ENCODE assay signal across 1 cellular context in the genomic region with DNA sequence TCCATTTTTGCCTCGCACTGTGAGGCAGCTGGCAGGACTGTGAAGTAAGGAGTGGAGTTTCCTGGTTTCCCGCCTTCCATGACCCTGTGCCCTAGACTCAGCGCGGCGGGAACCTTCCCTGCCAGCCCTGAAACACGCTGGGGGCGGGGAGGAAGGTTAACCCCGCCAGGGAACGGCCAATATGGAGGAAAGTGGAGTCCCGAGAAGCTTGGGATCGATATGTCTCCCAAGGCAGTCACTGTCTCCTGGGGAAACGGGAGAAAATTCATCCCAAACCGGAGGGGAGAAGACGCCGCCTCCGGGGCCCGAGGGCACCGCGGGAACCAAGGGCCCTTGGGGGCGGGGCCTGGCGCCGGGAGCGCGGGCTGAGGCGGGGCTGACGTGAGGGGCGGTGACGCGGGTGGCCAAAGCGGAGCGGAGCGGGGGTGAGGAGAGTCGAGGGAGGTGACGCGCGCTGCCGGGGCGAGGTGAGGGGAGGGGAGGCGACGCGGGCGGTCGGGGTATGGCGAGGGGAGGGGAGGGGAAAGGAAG.
A peak's percentile ranks its signal among the peaks of the same experiment; 100 is the strongest.
TF ChIP-seq lines count a peak whose summit lies in the region.

A gene with protein sequence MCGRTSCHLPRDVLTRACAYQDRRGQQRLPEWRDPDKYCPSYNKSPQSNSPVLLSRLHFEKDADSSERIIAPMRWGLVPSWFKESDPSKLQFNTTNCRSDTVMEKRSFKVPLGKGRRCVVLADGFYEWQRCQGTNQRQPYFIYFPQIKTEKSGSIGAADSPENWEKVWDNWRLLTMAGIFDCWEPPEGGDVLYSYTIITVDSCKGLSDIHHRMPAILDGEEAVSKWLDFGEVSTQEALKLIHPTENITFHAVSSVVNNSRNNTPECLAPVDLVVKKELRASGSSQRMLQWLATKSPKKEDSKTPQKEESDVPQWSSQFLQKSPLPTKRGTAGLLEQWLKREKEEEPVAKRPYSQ (plus strand): TSS at position 432 of the 531 bp plus-strand sequence. CDS start 863 bp downstream, outside the sequence.

TF ChIP-seq in WTC11, 78 proteins besides CTCF, POLR2A, EP300 and RAD21 (continued from another document and continues in another):
- TF ChIP-seq, protein P1, sequence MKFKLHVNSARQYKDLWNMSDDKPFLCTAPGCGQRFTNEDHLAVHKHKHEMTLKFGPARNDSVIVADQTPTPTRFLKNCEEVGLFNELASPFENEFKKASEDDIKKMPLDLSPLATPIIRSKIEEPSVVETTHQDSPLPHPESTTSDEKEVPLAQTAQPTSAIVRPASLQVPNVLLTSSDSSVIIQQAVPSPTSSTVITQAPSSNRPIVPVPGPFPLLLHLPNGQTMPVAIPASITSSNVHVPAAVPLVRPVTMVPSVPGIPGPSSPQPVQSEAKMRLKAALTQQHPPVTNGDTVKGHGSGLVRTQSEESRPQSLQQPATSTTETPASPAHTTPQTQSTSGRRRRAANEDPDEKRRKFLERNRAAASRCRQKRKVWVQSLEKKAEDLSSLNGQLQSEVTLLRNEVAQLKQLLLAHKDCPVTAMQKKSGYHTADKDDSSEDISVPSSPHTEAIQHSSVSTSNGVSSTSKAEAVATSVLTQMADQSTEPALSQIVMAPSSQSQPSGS (CRISPR knock-in tag; IDR thresholded peaks at IDR 0.05; ENCODE audit: borderline replicate concordance, low read depth): no peak
- TF ChIP-seq FOXP1 (CRISPR knock-in tag; IDR thresholded peaks at IDR 0.05; ENCODE audit: borderline replicate concordance): peak; percentile 16; the same call in 1 of the 2 replicates
- TF ChIP-seq, protein P2, sequence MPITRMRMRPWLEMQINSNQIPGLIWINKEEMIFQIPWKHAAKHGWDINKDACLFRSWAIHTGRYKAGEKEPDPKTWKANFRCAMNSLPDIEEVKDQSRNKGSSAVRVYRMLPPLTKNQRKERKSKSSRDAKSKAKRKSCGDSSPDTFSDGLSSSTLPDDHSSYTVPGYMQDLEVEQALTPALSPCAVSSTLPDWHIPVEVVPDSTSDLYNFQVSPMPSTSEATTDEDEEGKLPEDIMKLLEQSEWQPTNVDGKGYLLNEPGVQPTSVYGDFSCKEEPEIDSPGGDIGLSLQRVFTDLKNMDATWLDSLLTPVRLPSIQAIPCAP (CRISPR knock-in tag; IDR thresholded peaks at IDR 0.05): no peak
- no peak for TF ChIP-seq TEAD1 (CRISPR knock-in tag; IDR thresholded peaks at IDR 0.05)
- no peak for TF ChIP-seq SOX15 (CRISPR knock-in tag; IDR thresholded peaks at IDR 0.05)
- TF ChIP-seq SP1 (CRISPR knock-in tag; conservative IDR thresholded peaks at IDR 0.05): peak; percentile 74
- TF ChIP-seq ZNF219 (CRISPR knock-in tag; IDR thresholded peaks at IDR 0.05; ENCODE audit: borderline replicate concordance): no peak
- no peak for TF ChIP-seq ZNF396 (CRISPR knock-in tag; IDR thresholded peaks at IDR 0.05; ENCODE audit: borderline replicate concordance)
- TF ChIP-seq ZNF121 (CRISPR knock-in tag; IDR thresholded peaks at IDR 0.05): no peak
- no peak for TF ChIP-seq NR3C1 (CRISPR knock-in tag; conservative IDR thresholded peaks at IDR 0.05; ENCODE audit: low read depth)
- TF ChIP-seq MXD4 (CRISPR knock-in tag; IDR thresholded peaks at IDR 0.05; ENCODE audit: borderline replicate concordance): no peak
- TF ChIP-seq, protein P3, sequence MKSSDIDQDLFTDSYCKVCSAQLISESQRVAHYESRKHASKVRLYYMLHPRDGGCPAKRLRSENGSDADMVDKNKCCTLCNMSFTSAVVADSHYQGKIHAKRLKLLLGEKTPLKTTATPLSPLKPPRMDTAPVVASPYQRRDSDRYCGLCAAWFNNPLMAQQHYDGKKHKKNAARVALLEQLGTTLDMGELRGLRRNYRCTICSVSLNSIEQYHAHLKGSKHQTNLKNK (CRISPR knock-in tag; IDR thresholded peaks at IDR 0.05): no peak
- TF ChIP-seq, protein P4, sequence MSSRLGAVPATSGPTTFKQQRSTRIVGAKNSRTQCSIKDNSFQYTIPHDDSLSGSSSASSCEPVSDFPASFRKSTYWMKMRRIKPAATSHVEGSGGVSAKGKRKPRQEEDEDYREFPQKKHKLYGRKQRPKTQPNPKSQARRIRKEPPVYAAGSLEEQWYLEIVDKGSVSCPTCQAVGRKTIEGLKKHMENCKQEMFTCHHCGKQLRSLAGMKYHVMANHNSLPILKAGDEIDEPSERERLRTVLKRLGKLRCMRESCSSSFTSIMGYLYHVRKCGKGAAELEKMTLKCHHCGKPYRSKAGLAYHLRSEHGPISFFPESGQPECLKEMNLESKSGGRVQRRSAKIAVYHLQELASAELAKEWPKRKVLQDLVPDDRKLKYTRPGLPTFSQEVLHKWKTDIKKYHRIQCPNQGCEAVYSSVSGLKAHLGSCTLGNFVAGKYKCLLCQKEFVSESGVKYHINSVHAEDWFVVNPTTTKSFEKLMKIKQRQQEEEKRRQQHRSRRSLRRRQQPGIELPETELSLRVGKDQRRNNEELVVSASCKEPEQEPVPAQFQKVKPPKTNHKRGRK (CRISPR knock-in tag; IDR thresholded peaks at IDR 0.05; ENCODE audit: borderline replicate concordance): no peak
- TF ChIP-seq, protein P5, sequence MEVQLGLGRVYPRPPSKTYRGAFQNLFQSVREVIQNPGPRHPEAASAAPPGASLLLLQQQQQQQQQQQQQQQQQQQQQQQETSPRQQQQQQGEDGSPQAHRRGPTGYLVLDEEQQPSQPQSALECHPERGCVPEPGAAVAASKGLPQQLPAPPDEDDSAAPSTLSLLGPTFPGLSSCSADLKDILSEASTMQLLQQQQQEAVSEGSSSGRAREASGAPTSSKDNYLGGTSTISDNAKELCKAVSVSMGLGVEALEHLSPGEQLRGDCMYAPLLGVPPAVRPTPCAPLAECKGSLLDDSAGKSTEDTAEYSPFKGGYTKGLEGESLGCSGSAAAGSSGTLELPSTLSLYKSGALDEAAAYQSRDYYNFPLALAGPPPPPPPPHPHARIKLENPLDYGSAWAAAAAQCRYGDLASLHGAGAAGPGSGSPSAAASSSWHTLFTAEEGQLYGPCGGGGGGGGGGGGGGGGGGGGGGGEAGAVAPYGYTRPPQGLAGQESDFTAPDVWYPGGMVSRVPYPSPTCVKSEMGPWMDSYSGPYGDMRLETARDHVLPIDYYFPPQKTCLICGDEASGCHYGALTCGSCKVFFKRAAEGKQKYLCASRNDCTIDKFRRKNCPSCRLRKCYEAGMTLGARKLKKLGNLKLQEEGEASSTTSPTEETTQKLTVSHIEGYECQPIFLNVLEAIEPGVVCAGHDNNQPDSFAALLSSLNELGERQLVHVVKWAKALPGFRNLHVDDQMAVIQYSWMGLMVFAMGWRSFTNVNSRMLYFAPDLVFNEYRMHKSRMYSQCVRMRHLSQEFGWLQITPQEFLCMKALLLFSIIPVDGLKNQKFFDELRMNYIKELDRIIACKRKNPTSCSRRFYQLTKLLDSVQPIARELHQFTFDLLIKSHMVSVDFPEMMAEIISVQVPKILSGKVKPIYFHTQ (CRISPR knock-in tag; IDR thresholded peaks at IDR 0.05): no peak
- no peak for TF ChIP-seq FOXJ3 (CRISPR knock-in tag; IDR thresholded peaks at IDR 0.05; ENCODE audit: borderline replicate concordance)
- TF ChIP-seq TP53 (CRISPR knock-in tag; IDR thresholded peaks at IDR 0.05): no peak
- no peak for TF ChIP-seq ZNF416 (CRISPR knock-in tag; IDR thresholded peaks at IDR 0.05)
- no peak for TF ChIP-seq NFATC4 (CRISPR knock-in tag; IDR thresholded peaks at IDR 0.05)
- TF ChIP-seq GABPB1 (CRISPR knock-in tag; IDR thresholded peaks at IDR 0.05): 0 out of 2 replicates have a peak, but pooled peaks have one; percentile 23
- no peak for TF ChIP-seq CBFB (CRISPR knock-in tag; IDR thresholded peaks at IDR 0.05; ENCODE audit: low read depth)
- TF ChIP-seq, protein P6, sequence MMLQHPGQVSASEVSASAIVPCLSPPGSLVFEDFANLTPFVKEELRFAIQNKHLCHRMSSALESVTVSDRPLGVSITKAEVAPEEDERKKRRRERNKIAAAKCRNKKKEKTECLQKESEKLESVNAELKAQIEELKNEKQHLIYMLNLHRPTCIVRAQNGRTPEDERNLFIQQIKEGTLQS (CRISPR knock-in tag; conservative IDR thresholded peaks at IDR 0.05): no peak
- no peak for TF ChIP-seq EMX1 (CRISPR knock-in tag; IDR thresholded peaks at IDR 0.05)
- no peak for TF ChIP-seq SMAD3 (CRISPR knock-in tag; IDR thresholded peaks at IDR 0.05; ENCODE audit: borderline replicate concordance)
- TF ChIP-seq, protein P7, sequence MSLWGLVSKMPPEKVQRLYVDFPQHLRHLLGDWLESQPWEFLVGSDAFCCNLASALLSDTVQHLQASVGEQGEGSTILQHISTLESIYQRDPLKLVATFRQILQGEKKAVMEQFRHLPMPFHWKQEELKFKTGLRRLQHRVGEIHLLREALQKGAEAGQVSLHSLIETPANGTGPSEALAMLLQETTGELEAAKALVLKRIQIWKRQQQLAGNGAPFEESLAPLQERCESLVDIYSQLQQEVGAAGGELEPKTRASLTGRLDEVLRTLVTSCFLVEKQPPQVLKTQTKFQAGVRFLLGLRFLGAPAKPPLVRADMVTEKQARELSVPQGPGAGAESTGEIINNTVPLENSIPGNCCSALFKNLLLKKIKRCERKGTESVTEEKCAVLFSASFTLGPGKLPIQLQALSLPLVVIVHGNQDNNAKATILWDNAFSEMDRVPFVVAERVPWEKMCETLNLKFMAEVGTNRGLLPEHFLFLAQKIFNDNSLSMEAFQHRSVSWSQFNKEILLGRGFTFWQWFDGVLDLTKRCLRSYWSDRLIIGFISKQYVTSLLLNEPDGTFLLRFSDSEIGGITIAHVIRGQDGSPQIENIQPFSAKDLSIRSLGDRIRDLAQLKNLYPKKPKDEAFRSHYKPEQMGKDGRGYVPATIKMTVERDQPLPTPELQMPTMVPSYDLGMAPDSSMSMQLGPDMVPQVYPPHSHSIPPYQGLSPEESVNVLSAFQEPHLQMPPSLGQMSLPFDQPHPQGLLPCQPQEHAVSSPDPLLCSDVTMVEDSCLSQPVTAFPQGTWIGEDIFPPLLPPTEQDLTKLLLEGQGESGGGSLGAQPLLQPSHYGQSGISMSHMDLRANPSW (CRISPR knock-in tag; conservative IDR thresholded peaks at IDR 0.05; ENCODE audit: low read depth): no peak
- no peak for TF ChIP-seq CREB1 (CRISPR knock-in tag; IDR thresholded peaks at IDR 0.05)
- TF ChIP-seq GRHL2 (CRISPR knock-in tag; IDR thresholded peaks at IDR 0.05; ENCODE audit: insufficient replicate concordance, severe bottlenecking): no peak
- no peak for TF ChIP-seq TEAD4 (CRISPR knock-in tag; IDR thresholded peaks at IDR 0.05)
- TF ChIP-seq ATF1 (CRISPR knock-in tag; IDR thresholded peaks at IDR 0.05): no peak
- TF ChIP-seq, protein P8, sequence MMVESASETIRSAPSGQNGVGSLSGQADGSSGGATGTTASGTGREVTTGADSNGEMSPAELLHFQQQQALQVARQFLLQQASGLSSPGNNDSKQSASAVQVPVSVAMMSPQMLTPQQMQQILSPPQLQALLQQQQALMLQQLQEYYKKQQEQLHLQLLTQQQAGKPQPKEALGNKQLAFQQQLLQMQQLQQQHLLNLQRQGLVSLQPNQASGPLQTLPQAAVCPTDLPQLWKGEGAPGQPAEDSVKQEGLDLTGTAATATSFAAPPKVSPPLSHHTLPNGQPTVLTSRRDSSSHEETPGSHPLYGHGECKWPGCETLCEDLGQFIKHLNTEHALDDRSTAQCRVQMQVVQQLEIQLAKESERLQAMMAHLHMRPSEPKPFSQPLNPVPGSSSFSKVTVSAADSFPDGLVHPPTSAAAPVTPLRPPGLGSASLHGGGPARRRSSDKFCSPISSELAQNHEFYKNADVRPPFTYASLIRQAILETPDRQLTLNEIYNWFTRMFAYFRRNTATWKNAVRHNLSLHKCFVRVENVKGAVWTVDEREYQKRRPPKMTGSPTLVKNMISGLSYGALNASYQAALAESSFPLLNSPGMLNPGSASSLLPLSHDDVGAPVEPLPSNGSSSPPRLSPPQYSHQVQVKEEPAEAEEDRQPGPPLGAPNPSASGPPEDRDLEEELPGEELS (CRISPR knock-in tag; IDR thresholded peaks at IDR 0.05): 0 out of 2 replicates have a peak, but pooled peaks have one; percentile 13
- no peak for TF ChIP-seq ZNF232 (CRISPR knock-in tag; IDR thresholded peaks at IDR 0.05)
- TF ChIP-seq, protein P9, sequence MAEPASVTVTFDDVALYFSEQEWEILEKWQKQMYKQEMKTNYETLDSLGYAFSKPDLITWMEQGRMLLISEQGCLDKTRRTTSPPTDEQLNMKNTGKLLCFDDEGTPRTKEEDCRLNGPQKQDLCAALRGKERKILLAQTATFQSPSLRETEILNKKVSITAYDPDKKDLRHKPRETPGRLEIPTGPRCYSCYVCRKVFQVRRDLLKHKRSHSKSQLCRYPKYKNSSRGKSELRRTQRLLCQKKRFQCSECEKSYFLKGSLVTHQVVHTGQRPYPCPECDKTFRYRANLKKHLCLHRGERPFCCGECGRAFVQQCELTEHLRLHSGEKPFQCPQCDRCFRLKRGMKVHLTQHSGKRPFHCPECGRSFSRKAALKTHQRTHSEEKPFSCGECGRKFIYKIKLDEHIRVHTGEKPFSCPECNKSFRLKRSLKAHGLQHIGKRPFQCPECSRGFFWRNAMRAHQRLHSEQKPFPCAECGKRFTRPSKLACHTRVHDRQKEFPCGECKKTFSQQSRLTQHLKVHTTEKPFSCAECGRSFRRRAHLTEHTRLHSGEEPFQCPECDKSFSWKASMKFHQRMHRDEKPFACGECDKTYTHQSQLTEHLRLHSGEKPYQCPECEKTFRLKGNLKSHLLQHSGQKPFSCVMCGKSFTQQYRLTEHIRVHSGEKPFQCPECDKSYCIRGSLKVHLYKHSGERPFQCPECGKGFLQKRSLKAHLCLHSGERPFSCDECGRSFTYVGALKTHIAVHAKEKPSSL (CRISPR knock-in tag; conservative IDR thresholded peaks at IDR 0.05): no peak
- TF ChIP-seq ZNF671 (CRISPR knock-in tag; IDR thresholded peaks at IDR 0.05): no peak
- TF ChIP-seq, protein P10, sequence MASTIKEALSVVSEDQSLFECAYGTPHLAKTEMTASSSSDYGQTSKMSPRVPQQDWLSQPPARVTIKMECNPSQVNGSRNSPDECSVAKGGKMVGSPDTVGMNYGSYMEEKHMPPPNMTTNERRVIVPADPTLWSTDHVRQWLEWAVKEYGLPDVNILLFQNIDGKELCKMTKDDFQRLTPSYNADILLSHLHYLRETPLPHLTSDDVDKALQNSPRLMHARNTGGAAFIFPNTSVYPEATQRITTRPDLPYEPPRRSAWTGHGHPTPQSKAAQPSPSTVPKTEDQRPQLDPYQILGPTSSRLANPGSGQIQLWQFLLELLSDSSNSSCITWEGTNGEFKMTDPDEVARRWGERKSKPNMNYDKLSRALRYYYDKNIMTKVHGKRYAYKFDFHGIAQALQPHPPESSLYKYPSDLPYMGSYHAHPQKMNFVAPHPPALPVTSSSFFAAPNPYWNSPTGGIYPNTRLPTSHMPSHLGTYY (CRISPR knock-in tag; IDR thresholded peaks at IDR 0.05): no peak
- TF ChIP-seq, protein P11, sequence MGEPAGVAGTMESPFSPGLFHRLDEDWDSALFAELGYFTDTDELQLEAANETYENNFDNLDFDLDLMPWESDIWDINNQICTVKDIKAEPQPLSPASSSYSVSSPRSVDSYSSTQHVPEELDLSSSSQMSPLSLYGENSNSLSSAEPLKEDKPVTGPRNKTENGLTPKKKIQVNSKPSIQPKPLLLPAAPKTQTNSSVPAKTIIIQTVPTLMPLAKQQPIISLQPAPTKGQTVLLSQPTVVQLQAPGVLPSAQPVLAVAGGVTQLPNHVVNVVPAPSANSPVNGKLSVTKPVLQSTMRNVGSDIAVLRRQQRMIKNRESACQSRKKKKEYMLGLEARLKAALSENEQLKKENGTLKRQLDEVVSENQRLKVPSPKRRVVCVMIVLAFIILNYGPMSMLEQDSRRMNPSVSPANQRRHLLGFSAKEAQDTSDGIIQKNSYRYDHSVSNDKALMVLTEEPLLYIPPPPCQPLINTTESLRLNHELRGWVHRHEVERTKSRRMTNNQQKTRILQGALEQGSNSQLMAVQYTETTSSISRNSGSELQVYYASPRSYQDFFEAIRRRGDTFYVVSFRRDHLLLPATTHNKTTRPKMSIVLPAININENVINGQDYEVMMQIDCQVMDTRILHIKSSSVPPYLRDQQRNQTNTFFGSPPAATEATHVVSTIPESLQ (CRISPR knock-in tag; IDR thresholded peaks at IDR 0.05): no peak
